Comparison of ENCODE assay signal across 1 cellular context in the genomic region with DNA sequence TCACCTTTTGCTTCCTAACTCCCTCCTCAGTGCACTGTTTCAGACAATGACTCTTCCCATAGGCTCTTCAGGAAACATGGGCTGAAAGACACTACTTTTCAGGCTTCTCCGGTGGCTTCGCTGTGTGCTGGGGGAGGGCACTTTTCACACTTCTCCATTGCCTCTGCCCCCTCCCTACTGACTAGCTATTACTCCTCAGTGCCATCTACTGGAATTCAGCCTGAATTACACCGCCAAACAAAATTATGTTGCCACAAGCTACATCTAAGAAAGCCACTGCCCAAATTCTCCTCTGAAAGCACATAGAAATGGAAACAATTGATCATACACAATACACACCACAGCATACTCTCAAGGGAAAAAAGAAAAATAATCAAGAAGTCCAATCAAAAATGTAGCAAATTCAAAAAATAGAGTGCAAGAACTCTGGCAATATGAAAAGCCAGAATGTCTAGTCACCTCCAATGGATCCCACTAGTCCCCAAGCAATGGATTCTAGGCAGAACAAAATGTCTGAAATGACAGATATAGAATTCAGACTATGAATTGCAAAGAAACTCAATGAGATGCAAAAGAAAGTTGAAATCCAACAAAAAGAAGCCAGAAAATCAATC.
TF ChIP-seq lines count a peak whose summit lies in the region.

No MANE protein-coding gene starts in this region.

TF ChIP-seq in HCT116, 20 proteins besides CTCF, POLR2A, EP300 and RAD21 (continued from another document):
- no peak for TF ChIP-seq POLR2AphosphoS5 (IDR thresholded peaks at IDR 0.05; ENCODE audit: low read depth, low read length)
